ENCODE assay signal across 17 cellular contexts in genomic region chr6:152054441-152054840, GRCh38.
DNase-seq lines count a peak whose midpoint lies in the region; ATAC-seq, FAIRE-seq and TF ChIP-seq lines count a peak whose summit lies in the region.
"Had no signal": no experiment of that assay in that cellular context is flagged by ENCODE, and none has a peak within 500 bp of the region (broad histone marks: within the 10 kb centered on the region; RNA-seq: fewer than 3 reads in every experiment).

No MANE protein-coding gene starts in this region.

- H3K4me2 ChIP-seq in GM23338 = no peak overlapping the region

- 0 out of 2 replicates have a peak, but pooled peaks cover 6% of the 10 kb centered on the region for H3K9me2 ChIP-seq in GM23338 (ENCODE audit: insufficient read depth)

- 58 to 66% methylated on average over 7 of the region's 7 CpGs for WGBS in mesodermal cell (ENCODE audit: insufficient coverage in 2 of 2), 2 experiments

- peaks cover 5% of the 10 kb centered on the region for H3K27me3 Mint-ChIP-seq in mesothelial cell of epicardium (ENCODE audit: low read depth)
- H3K27me3 Mint-ChIP-seq in GM23338 (ENCODE audit: insufficient read depth, low read depth, poor library complexity) = no peaks in the 10 kb centered on the region

- H3K4me3 ChIP-seq in choroid plexus epithelial cell (ENCODE audit: low read depth, low read length) (no peak overlapping the region), mesodermal cell (ENCODE audit: extremely low read depth, insufficient read depth, low read length, poor library complexity, severe bottlenecking) (no peak overlapping the region), GM23338 (no peak overlapping the region)
- H3K4me3 ChIP-seq: thoracic aorta had no signal

- H3K27ac Mint-ChIP-seq in mesothelial cell of epicardium (no peak overlapping the region), GM23338 (no peak overlapping the region)
- H3K27ac Mint-ChIP-seq: activated naive CD4-positive, alpha-beta T cell treated with anti-CD3 and anti-CD28 coated beads, Interleukin-2, amount 10 ng/mL, durations not matched to agents 7 days and 5 days; CD8-positive, alpha-beta memory T cell; nephron progenitor cell had no signal

- intact Hi-C loops in left ventricle myocardium superior (cut with micrococcal nuclease) = no loop called here

- H3K36me3 ChIP-seq in mesodermal cell (ENCODE audit: control insufficient read depth, insufficient read depth, low read length) = no peaks in the 10 kb centered on the region
- no peaks in the 10 kb centered on the region for H3K36me3 ChIP-seq in GM23338 (ENCODE audit: insufficient read depth)
- H3K36me3 ChIP-seq: thoracic aorta had no signal

- no peaks in the 10 kb centered on the region for H3F3A ChIP-seq in GM23338 (replicated peaks; ENCODE audit: low read depth)

- no peaks in the 10 kb centered on the region for H3K79me2 ChIP-seq in GM23338 (replicated peaks; ENCODE audit: insufficient read depth)

- no peaks in the 10 kb centered on the region for H3K4me1 Mint-ChIP-seq in mesothelial cell of epicardium
- H3K4me1 Mint-ChIP-seq in GM23338 = peaks cover 22% of the 10 kb centered on the region; the same call in 2 of the 3 replicates
- H3K4me1 Mint-ChIP-seq: activated naive CD4-positive, alpha-beta T cell treated with anti-CD3 and anti-CD28 coated beads, Interleukin-2, amount 10 ng/mL, durations not matched to agents 7 days and 5 days; CD8-positive, alpha-beta memory T cell; nephron progenitor cell had no signal

- TF ChIP-seq CTCF in choroid plexus epithelial cell (conservative IDR thresholded peaks at IDR 0.05; ENCODE audit: low read depth, low read length) (no peak), mesothelial cell of epicardium (IDR thresholded peaks at IDR 0.05; ENCODE audit: unreplicated experiment) (no peak), GM23338 (conservative IDR thresholded peaks at IDR 0.05; ENCODE audit: low read depth in 2 of 2) (no peak), D721Med (IDR thresholded peaks at IDR 0.05; ENCODE audit: insufficient read depth, missing control alignments) (no peak)

- H3K9me3 ChIP-seq in mesodermal cell (ENCODE audit: control insufficient read depth, low read length) = peaks cover 4% of the 10 kb centered on the region
- H3K9me3 ChIP-seq: thoracic aorta had no signal

- H3K27me3 ChIP-seq in GM23338 (ENCODE audit: insufficient read depth) = no peaks in the 10 kb centered on the region

- FAIRE-seq in D721Med (lab: Jason Lieb, UNC) = no peak
- FAIRE-seq: keratinocyte, TTC549 had no signal

- H3K27ac ChIP-seq in mesodermal cell (ENCODE audit: low read depth, low read length, severe bottlenecking) = peak overlapping the region; percentile 39
- H3K27ac ChIP-seq in GM23338 (ENCODE audit: low read depth) = no peak overlapping the region
- H3K27ac ChIP-seq: thoracic aorta had no signal

- DNase-seq in ELR (ENCODE audit: low read depth) = peak; percentile 88
- peak; percentile 95 for DNase-seq in M059J (ENCODE audit: low read depth)
- peak; percentile 28 for DNase-seq in choroid plexus epithelial cell (ENCODE audit: low read depth)
- no peak for DNase-seq in mesothelial cell of epicardium (ENCODE audit: low spot score in 2 of 2, unreplicated experiment in 2 of 2)
- no peak for DNase-seq in GM23338 (ENCODE audit: low spot score)
- no peak for DNase-seq in D721Med (ENCODE audit: insufficient read length, low spot score)
- DNase-seq in left ventricle myocardium superior = no peak
- DNase-seq: activated naive CD4-positive, alpha-beta T cell treated with anti-CD3 and anti-CD28 coated beads, Interleukin-2, amount 10 ng/mL, durations not matched to agents 7 days and 5 days; CD8-positive, alpha-beta memory T cell; MM.1S; NCI-H446 treated with DMSO at 0.1 percent for 48 hours; nephron progenitor cell had no signal

- H4K20me1 ChIP-seq in GM23338 (replicated peaks; ENCODE audit: insufficient read depth) = no peaks in the 10 kb centered on the region

- no peak for ATAC-seq in GM23338
- ATAC-seq in left ventricle myocardium superior = no peak
- ATAC-seq: Right ventricle myocardium inferior had no signal

- H3K36me3 Mint-ChIP-seq in mesothelial cell of epicardium (no peaks in the 10 kb centered on the region), GM23338 (ENCODE audit: low read depth) (no peaks in the 10 kb centered on the region)
- H3K36me3 Mint-ChIP-seq: activated naive CD4-positive, alpha-beta T cell treated with anti-CD3 and anti-CD28 coated beads, Interleukin-2, amount 10 ng/mL, durations not matched to agents 7 days and 5 days had no signal

- H2AFZ ChIP-seq in GM23338 = no peak overlapping the region

- peaks cover 4% of the 10 kb centered on the region for H3K9me3 Mint-ChIP-seq in mesothelial cell of epicardium
- H3K9me3 Mint-ChIP-seq in GM23338 = no peaks in the 10 kb centered on the region
- H3K9me3 Mint-ChIP-seq: activated naive CD4-positive, alpha-beta T cell treated with anti-CD3 and anti-CD28 coated beads, Interleukin-2, amount 10 ng/mL, durations not matched to agents 7 days and 5 days; CD8-positive, alpha-beta memory T cell; nephron progenitor cell had no signal

- H3K4me3 Mint-ChIP-seq in mesothelial cell of epicardium = no peak overlapping the region
- H3K4me3 Mint-ChIP-seq in GM23338 = no peak overlapping the region
- H3K4me3 Mint-ChIP-seq: activated naive CD4-positive, alpha-beta T cell treated with anti-CD3 and anti-CD28 coated beads, Interleukin-2, amount 10 ng/mL, durations not matched to agents 7 days and 5 days; CD8-positive, alpha-beta memory T cell; nephron progenitor cell had no signal

- H3K4me1 ChIP-seq in mesodermal cell (ENCODE audit: control insufficient read depth, insufficient read depth, low read length, poor library complexity, severe bottlenecking) (peaks cover 6% of the 10 kb centered on the region), GM23338 (ENCODE audit: insufficient read depth) (peaks cover 9% of the 10 kb centered on the region; the same call in 1 of the 2 replicates)

TF ChIP-seq in GM23338, 12 proteins besides CTCF, POLR2A, EP300 and RAD21 (continues in another document):
- TF ChIP-seq EZH2 (IDR thresholded peaks at IDR 0.05; ENCODE audit: low read depth, unreplicated experiment) (no peak), EZH2phosphoT487 (IDR thresholded peaks at IDR 0.05; ENCODE audit: unreplicated experiment) (no peak), ZNF331 (CRISPR knock-in tag; IDR thresholded peaks at IDR 0.05; ENCODE audit: low read depth) (no peak), ETS1 (IDR thresholded peaks at IDR 0.05) (no peak), JUNB (IDR thresholded peaks at IDR 0.05; ENCODE audit: unreplicated experiment) (no peak), CREB1 (CRISPR knock-in tag; IDR thresholded peaks at IDR 0.05; ENCODE audit: low read depth) (no peak), REST (IDR thresholded peaks at IDR 0.05; ENCODE audit: unreplicated experiment) (no peak)

Comparison
In these comparisons a context has a peak if more than half of its experiments do, and no peak if none do; other contexts are left out.
1. DNase-seq: peak in ELR (single experiment), M059J (single experiment) and choroid plexus epithelial cell (single experiment); none in mesothelial cell of epicardium (0 of 2), GM23338 (single experiment), D721Med (single experiment) and left ventricle myocardium superior (single experiment).